ENCODE assay signal across 22 cellular contexts in genomic region chr11:104094576-104094975, GRCh38. TPM values are rescaled to one million over a fixed set of nuclear protein-coding genes. Genes with fewer than 3 reads are reported as not detected.
DNase-seq lines count a peak whose midpoint lies in the region; ATAC-seq and TF ChIP-seq lines count a peak whose summit lies in the region.
"Had no signal": no experiment of that assay in that cellular context is flagged by ENCODE, and none has a peak within 500 bp of the region (broad histone marks: within the 10 kb centered on the region; RNA-seq: fewer than 3 reads in every experiment).

No MANE protein-coding gene starts in this region.

- H3K27me3 Mint-ChIP-seq in stimulated activated naive B cell treated with anti-CD40 and anti-IgM and Interleukin-4, amounts not matched to agents 10 μg/mL and 1 μg/mL and 100 μg/mL, for 72 hours, result no peaks in the 10 kb centered on the region

- DNase-seq in GM04503 (ENCODE audit: low read depth) (peak; percentile 10), Karpas-422 (peak; percentile 72), astrocyte of the hippocampus (ENCODE audit: low read depth, low spot score) (peak; percentile 17), fibroblast of the aortic adventitia (ENCODE audit: low read depth) (peak; percentile 78), EL (no peak), heart left ventricle (no peak)
- DNase-seq in stimulated activated naive B cell treated with anti-CD40 and anti-IgM and Interleukin-4, amounts not matched to agents 10 μg/mL and 1 μg/mL and 100 μg/mL, for 72 hours, result no peak
- DNase-seq: CD8-positive, alpha-beta T cell; DMS79; GOT3; NCI-H1694 treated with DMSO at 0.1 percent for 48 hours; NCI-H510A; NCI-H774; OCI-M1; SHP77 had no signal

- no peaks in the 10 kb centered on the region for H3K9me2 ChIP-seq in Karpas-422 (replicated peaks; ENCODE audit: insufficient read depth, low read length)

- H3K27ac Mint-ChIP-seq in stimulated activated naive B cell treated with anti-CD40 and anti-IgM and Interleukin-4, amounts not matched to agents 10 μg/mL and 1 μg/mL and 100 μg/mL, for 72 hours, result no peak overlapping the region
- H3K27ac Mint-ChIP-seq: CD8-positive, alpha-beta T cell had no signal

- no peaks in the 10 kb centered on the region for H4K20me1 ChIP-seq in Karpas-422 (ENCODE audit: insufficient read depth, low read depth, low read length)
- H4K20me1 ChIP-seq: BLaER1 treated with 17β-estradiol and CSF1 and Interleukin-3, amounts not matched to agents 10 nM and 100 nM had no signal

- ATAC-seq in stimulated activated naive B cell treated with anti-CD40 and anti-IgM and Interleukin-4, amounts not matched to agents 10 μg/mL and 1 μg/mL and 100 μg/mL, for 72 hours (replicated peaks), result no peak
- ATAC-seq in heart left ventricle (no peak), GM21619 (IDR thresholded peaks at IDR 0.05; ENCODE audit: unreplicated experiment) (no peak)
- ATAC-seq: A549; CD8-positive, alpha-beta T cell; HCT116; K562 had no signal

- H3K9ac ChIP-seq in Karpas-422 (ENCODE audit: low read length), result peak overlapping the region; percentile 74
- H3K9ac ChIP-seq: BLaER1 treated with 17β-estradiol and CSF1 and Interleukin-3, amounts not matched to agents 10 nM and 100 nM had no signal

- H3K9me3 ChIP-seq in Karpas-422 (ENCODE audit: low read length) (no peaks in the 10 kb centered on the region), heart left ventricle (no peaks in the 10 kb centered on the region)
- H3K9me3 ChIP-seq: A549; BLaER1 treated with 17β-estradiol and CSF1 and Interleukin-3, amounts not matched to agents 10 nM and 100 nM had no signal

- no peaks in the 10 kb centered on the region for H3K27me3 ChIP-seq in Karpas-422 (ENCODE audit: low read length)
- no peaks in the 10 kb centered on the region for H3K27me3 ChIP-seq in heart left ventricle
- H3K27me3 ChIP-seq: BLaER1 treated with 17β-estradiol and CSF1 and Interleukin-3, amounts not matched to agents 10 nM and 100 nM had no signal

- no peaks in the 10 kb centered on the region for H3K9me3 Mint-ChIP-seq in stimulated activated naive B cell treated with anti-CD40 and anti-IgM and Interleukin-4, amounts not matched to agents 10 μg/mL and 1 μg/mL and 100 μg/mL, for 72 hours
- H3K9me3 Mint-ChIP-seq: CD8-positive, alpha-beta T cell had no signal

- H3K79me2 ChIP-seq in Karpas-422 (ENCODE audit: low read length), result peaks cover 79% of the 10 kb centered on the region

- no peaks in the 10 kb centered on the region for H3K4me1 Mint-ChIP-seq in stimulated activated naive B cell treated with anti-CD40 and anti-IgM and Interleukin-4, amounts not matched to agents 10 μg/mL and 1 μg/mL and 100 μg/mL, for 72 hours

- H3K4me2 ChIP-seq in Karpas-422 (ENCODE audit: low read depth, low read length, poor library complexity, severe bottlenecking), result peak overlapping the region; percentile 82
- H3K4me2 ChIP-seq: A549; BLaER1 treated with 17β-estradiol and CSF1 and Interleukin-3, amounts not matched to agents 10 nM and 100 nM had no signal

- no peak overlapping the region for H2AFZ ChIP-seq in Karpas-422 (ENCODE audit: low read length)

- H3K36me3 Mint-ChIP-seq in stimulated activated naive B cell treated with anti-CD40 and anti-IgM and Interleukin-4, amounts not matched to agents 10 μg/mL and 1 μg/mL and 100 μg/mL, for 72 hours, result no peaks in the 10 kb centered on the region
- H3K36me3 Mint-ChIP-seq: CD8-positive, alpha-beta T cell had no signal

- TF ChIP-seq CTCF in fibroblast of the aortic adventitia (IDR thresholded peaks at IDR 0.05; ENCODE audit: insufficient read depth, low read length), result no peak
- TF ChIP-seq CTCF in heart left ventricle (IDR thresholded peaks at IDR 0.05), result no peak

- no peak for TF ChIP-seq POLR2A in heart left ventricle (IDR thresholded peaks at IDR 0.05)

- H3K4me3 Mint-ChIP-seq in stimulated activated naive B cell treated with anti-CD40 and anti-IgM and Interleukin-4, amounts not matched to agents 10 μg/mL and 1 μg/mL and 100 μg/mL, for 72 hours, result no peak overlapping the region
- H3K4me3 Mint-ChIP-seq: CD8-positive, alpha-beta T cell had no signal

- WGBS in heart left ventricle, 4 donors, result 68 to 73% (median 72%) methylated on average over 3 of the region's 3 CpGs

- peak overlapping the region; percentile 94 for H3K27ac ChIP-seq in Karpas-422 (ENCODE audit: low read length)
- H3K27ac ChIP-seq in heart left ventricle, result no peak overlapping the region
- H3K27ac ChIP-seq: A549; BLaER1 treated with 17β-estradiol and CSF1 and Interleukin-3, amounts not matched to agents 10 nM and 100 nM; SK-N-MC had no signal

- peak overlapping the region; percentile 62 for H3K4me3 ChIP-seq in Karpas-422 (ENCODE audit: low read length)
- H3K4me3 ChIP-seq in fibroblast of the aortic adventitia (ENCODE audit: low read depth, low read length), result no peak overlapping the region
- H3K4me3 ChIP-seq in heart left ventricle, result no peak overlapping the region
- H3K4me3 ChIP-seq: A549; BLaER1 treated with 17β-estradiol and CSF1 and Interleukin-3, amounts not matched to agents 10 nM and 100 nM; K562; SK-N-MC had no signal

- H3K36me3 ChIP-seq in Karpas-422 (ENCODE audit: insufficient read depth, low read length) (no peaks in the 10 kb centered on the region), heart left ventricle (no peaks in the 10 kb centered on the region)
- H3K36me3 ChIP-seq: BLaER1 treated with 17β-estradiol and CSF1 and Interleukin-3, amounts not matched to agents 10 nM and 100 nM had no signal

- intact Hi-C loops in heart left ventricle (cut with DNase I), result no loop called here

- peaks cover 98% of the 10 kb centered on the region for H3K4me1 ChIP-seq in Karpas-422 (ENCODE audit: low read length)
- H3K4me1 ChIP-seq in heart left ventricle, result peaks cover 0 to 38% (median 11%) of the 10 kb centered on the region in 12 donors
- H3K4me1 ChIP-seq: BLaER1 treated with 17β-estradiol and CSF1 and Interleukin-3, amounts not matched to agents 10 nM and 100 nM had no signal

RNA-seq across cellular contexts. Expression of gene DDI1, which starts 58.1 kb away (rescaled TPM):
- not detected in 2 replicates for total RNA-seq in Karpas-422 (2014; rRNA removed; shearing (Covaris generic); ENCODE audit: low replicate concordance)
- total RNA-seq in fibroblast of the aortic adventitia (ENCODE audit: low replicate concordance), result not detected in 2 replicates
- total RNA-seq in heart left ventricle, result not detected
- not detected for polyA plus RNA-seq in heart left ventricle
- total RNA-seq: CD8-positive, alpha-beta T cell; K562; RPMI7951 had no signal
- polyA plus RNA-seq: A549, K562 had no signal

Comparison
In these comparisons a context has a peak if more than half of its experiments do, and no peak if none do; other contexts are left out.
1. DNase-seq: peak in GM04503 (single experiment), Karpas-422 (single experiment), astrocyte of the hippocampus (single experiment) and fibroblast of the aortic adventitia (single experiment); none in stimulated activated naive B cell treated with anti-CD40 and anti-IgM and Interleukin-4, amounts not matched to agents 10 μg/mL and 1 μg/mL and 100 μg/mL, for 72 hours (single experiment), EL (single experiment) and heart left ventricle (0 of 5).